23 cellular contexts compared by ENCODE assay signal in genomic region chr6:90977513-90977912, GRCh38.
"Had no signal": no experiment of that assay in that cellular context is flagged by ENCODE, and none has a peak within 500 bp of the region (broad histone marks: within the 10 kb centered on the region; RNA-seq: fewer than 3 reads in every experiment).

No MANE protein-coding gene starts in this region.

- H3K27ac ChIP-seq: SJSA1, SK-N-MC had no signal

- DNase-seq: Karpas-422, KG1, MG63, NCI-H1092, NCI-H1105 treated with DMSO at 0.1 percent for 48 hours, NCI-H1417 treated with DMSO at 0.1 percent for 48 hours, NCI-H146, NCI-H1694 treated with DMSO at 0.1 percent for 48 hours, NCI-H1930, NCI-H2081, NCI-H2107, NCI-H2227 treated with DMSO at 0.1 percent for 48 hours, NCI-H510A, NCI-H524 treated with DMSO at 0.1 percent for 48 hours, NCI-H69, NCI-H774, Right ventricle myocardium superior, RPMI8226, SIG-M5 had no signal

- H3K27me3 ChIP-seq: MG63, SJSA1 had no signal

- H3K4me1 ChIP-seq: SJSA1 had no signal

- H3K9me3 ChIP-seq: MG63, SJSA1 had no signal

- H3K36me3 ChIP-seq: MG63, SJSA1 had no signal

- FAIRE-seq: HTR-8/SVneo, RCC 7860 had no signal

- H3K4me3 ChIP-seq: MG63, SJSA1, SK-N-MC had no signal
